ENCODE assay signal across 3 cellular contexts in genomic region chr10:79791906-79792517, GRCh38. TPM values are rescaled to one million over a fixed set of nuclear protein-coding genes. Genes with fewer than 3 reads are reported as not detected.
"Had no signal": no experiment of that assay in that cellular context is flagged by ENCODE, and none has a peak within 500 bp of the region (broad histone marks: within the 10 kb centered on the region; RNA-seq: fewer than 3 reads in every experiment).

No MANE protein-coding gene starts in this region.

RNA-seq across cellular contexts. Expression of gene NUTM2E, which starts 34.5 kb away (rescaled TPM):
- total RNA-seq: ascending aorta, bronchial epithelial cell, cardiac muscle cell had no signal
- polyA plus RNA-seq: cardiac muscle cell had no signal
